In genomic region chr2:10043906-10044601, GRCh38 we compare ENCODE assay signal across 8 cellular contexts. TPM values are rescaled to one million over a fixed set of nuclear protein-coding genes. Genes with fewer than 3 reads are reported as not detected.
A peak's percentile ranks its signal among the peaks of the same experiment; 100 is the strongest.
DNase-seq lines count a peak whose midpoint lies in the region; ATAC-seq and TF ChIP-seq lines count a peak whose summit lies in the region.

No MANE protein-coding gene starts in this region.

- POLR2A ChIA-PET in PC-9 (lab: Charles Lee; ENCODE audit: unreplicated experiment), result interaction anchor here (0.7 kb wide), 1 partner anchor 414 kb away, joined by 5 read pairs; no protein-coding TSS in a partner anchor

- H3K27ac Mint-ChIP-seq in naive B cell, result peak overlapping the region; percentile 91 to 98 (median 94)

- DNase-seq in GM20000 (ENCODE audit: low spot score) (peak; percentile 97), HS-5 (ENCODE audit: low read depth) (peak; percentile 74), PC-9 (peak; percentile 84 to 94), esophagus squamous epithelium (lab: John Stamatoyannopoulos, UW) (peak; percentile 74), naive B cell (peak; percentile 95)
- peak; percentile 72 to 86 for DNase-seq in activated T-helper 1 cell treated with anti-CD3 and anti-CD28 coated beads, Interleukin-2, amount 50 U/mL, for 16 hours (ENCODE audit: low read depth in 1 of 2, low spot score in 1 of 2)
- DNase-seq in stimulated activated CD8-positive, alpha-beta memory T cell treated with anti-CD3 and anti-CD28 coated beads, Interleukin-7, amount 100 ng/mL, for 1 hour (ENCODE audit: low read depth in 2 of 2), result peak; percentile 75 to 95

- no peak for TF ChIP-seq POLR2A in esophagus squamous epithelium (IDR thresholded peaks at IDR 0.05)

- peak overlapping the region; percentile 76 for H3K4me2 ChIP-seq in PC-9

- TF ChIP-seq CTCF in C4-2B (conservative IDR thresholded peaks at IDR 0.05) (no peak), GM20000 (IDR thresholded peaks at IDR 0.05; ENCODE audit: extremely low read depth, missing control alignments) (no peak), PC-9 (conservative IDR thresholded peaks at IDR 0.05) (no peak), esophagus squamous epithelium (IDR thresholded peaks at IDR 0.05) (no peak)

- peaks cover 5% of the 10 kb centered on the region for H3K4me1 ChIP-seq in PC-9 (replicated peaks; ENCODE audit: insufficient read depth)
- peaks cover 14 to 90% (median 55%) of the 10 kb centered on the region in 3 donors for H3K4me1 ChIP-seq in esophagus squamous epithelium

- CTCF ChIA-PET in PC-9 (lab: Charles Lee), result interaction anchor here (0.8 kb wide), 1 partner anchor 63 kb away, joined by 6 read pairs; no protein-coding TSS in a partner anchor

- H3K27me3 Mint-ChIP-seq in naive B cell, result no peaks in the 10 kb centered on the region

- no peaks in the 10 kb centered on the region for H3K36me3 Mint-ChIP-seq in naive B cell

- peak overlapping the region; percentile 77 to 95 (median 86) for H3K4me3 Mint-ChIP-seq in naive B cell

- peak overlapping the region; percentile 73; the same call in 1 of the 2 replicates for H2AFZ ChIP-seq in PC-9

- H3K9me3 Mint-ChIP-seq in naive B cell, result peaks cover 0 to 2% (median 0%) of the 10 kb centered on the region in 7 donors

- H3K27me3 ChIP-seq in PC-9 (ENCODE audit: insufficient read depth, low read depth) (no peaks in the 10 kb centered on the region), esophagus squamous epithelium (no peaks in the 10 kb centered on the region)

- no peaks in the 10 kb centered on the region for H3K9me3 ChIP-seq in PC-9 (ENCODE audit: insufficient read depth, low read depth)
- H3K9me3 ChIP-seq in esophagus squamous epithelium, result no peaks in the 10 kb centered on the region

- no peaks in the 10 kb centered on the region for H3K9me2 ChIP-seq in PC-9 (ENCODE audit: insufficient read depth)

- WGBS in esophagus squamous epithelium, 2 donors, result 48 to 72% methylated on average over 10 to 15 of the region's 90 CpGs

- intact Hi-C loops in PC-9 (cut with micrococcal nuclease; ENCODE audit: unreplicated experiment) (loop anchor here (1.0 kb wide), 1 partner anchor 103 kb away; no protein-coding TSS in a partner anchor), esophagus squamous epithelium (cut with DNase I) (no loop called here)

- peaks cover 24% of the 10 kb centered on the region for H4K20me1 ChIP-seq in PC-9 (ENCODE audit: insufficient read depth)

- H3K27ac ChIP-seq in C4-2B (peak overlapping the region; percentile 78), PC-9 (peak overlapping the region; percentile 70), esophagus squamous epithelium (peak overlapping the region; percentile 90 to 100 (median 97))

- H3K4me1 Mint-ChIP-seq in naive B cell, result peaks cover 23 to 40% (median 34%) of the 10 kb centered on the region in 3 donors

- ATAC-seq in naive B cell (ENCODE audit: low read depth in 2 of 2), result peak; percentile 59 to 60

- peaks cover 39% of the 10 kb centered on the region; the same call in 1 of the 2 replicates for H3F3A ChIP-seq in PC-9 (ENCODE audit: insufficient read depth, low read depth)

- H3K79me2 ChIP-seq in PC-9 (ENCODE audit: low read depth), result peaks cover 18% of the 10 kb centered on the region

- no TSS peak for BruUV-seq in PC-9 (replicated peaks; lab: Mats Ljungman, UMichigan)

- H3K36me3 ChIP-seq in PC-9 (ENCODE audit: low read depth) (peaks cover 5% of the 10 kb centered on the region; the same call in 1 of the 2 replicates), esophagus squamous epithelium (peaks cover 11 to 29% (median 12%) of the 10 kb centered on the region in 3 donors)

- peak overlapping the region; percentile 59; the same call in 1 of the 2 replicates for H3K4me3 ChIP-seq in PC-9
- H3K4me3 ChIP-seq in esophagus squamous epithelium, result peak overlapping the region; percentile 50 to 94 (median 62)

RNA-seq across cellular contexts. Expression of gene KLF11, which starts 0.7 kb away (rescaled TPM):
- 10.9 and 14.6 TPM in 2 replicates for total RNA-seq in PC-9 (2021)
- 10 to 100 TPM in 2 of 4 donors, 1 to 10 TPM in 2; 2.2 to 13.2 (median 8.2) TPM for total RNA-seq in esophagus squamous epithelium
- 10 to 100 TPM; 13.8 to 34.0 (median 16.9) TPM for polyA plus RNA-seq in naive B cell (ENCODE audit: low read depth in 6 of 6)

RNA-seq across cellular contexts. Expression of gene CYS1, which starts 36.2 kb away (rescaled TPM):
- 0.43 and 0.61 TPM in 2 replicates for total RNA-seq in PC-9 (2021)
- total RNA-seq in esophagus squamous epithelium, result 1 to 10 TPM in 2 of 4 donors, under 1 TPM in 2; 0.09 to 2.5 (median 0.80) TPM
- not detected for polyA plus RNA-seq in naive B cell (ENCODE audit: low read depth in 6 of 6)

Comparison
In these comparisons a context has a peak if more than half of its experiments do, and no peak if none do; other contexts are left out.
1. Peak in every context shown above with its lines: DNase-seq, ATAC-seq, H3K4me3 ChIP-seq and H3K27ac ChIP-seq.